In the genomic region with DNA sequence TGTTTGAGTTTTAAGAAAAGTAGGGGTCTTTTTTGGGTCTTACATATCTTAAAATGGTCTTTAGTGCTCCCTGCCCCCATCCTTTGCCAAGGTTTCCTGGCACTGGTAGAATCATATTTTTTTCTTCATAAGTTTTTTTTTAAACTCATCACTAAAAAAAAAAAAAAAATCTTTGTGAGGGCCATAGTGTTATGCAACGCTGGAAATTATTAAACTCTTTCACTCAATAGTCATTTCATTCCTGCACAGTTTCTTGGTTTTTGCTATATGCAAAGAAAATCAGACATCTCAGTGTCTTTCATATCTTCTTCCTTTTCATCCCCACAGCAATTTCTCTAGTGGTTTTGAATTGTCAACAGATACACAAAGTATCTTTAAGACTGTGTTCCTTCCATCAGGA, we compare ENCODE assay signal across 1 cellular context.
TF ChIP-seq lines count a peak whose summit lies in the region.

No MANE protein-coding gene starts in this region.

TF ChIP-seq in GM23338, 12 proteins besides CTCF, POLR2A, EP300 and RAD21 (continued from another document):
- TF ChIP-seq, protein P1, sequence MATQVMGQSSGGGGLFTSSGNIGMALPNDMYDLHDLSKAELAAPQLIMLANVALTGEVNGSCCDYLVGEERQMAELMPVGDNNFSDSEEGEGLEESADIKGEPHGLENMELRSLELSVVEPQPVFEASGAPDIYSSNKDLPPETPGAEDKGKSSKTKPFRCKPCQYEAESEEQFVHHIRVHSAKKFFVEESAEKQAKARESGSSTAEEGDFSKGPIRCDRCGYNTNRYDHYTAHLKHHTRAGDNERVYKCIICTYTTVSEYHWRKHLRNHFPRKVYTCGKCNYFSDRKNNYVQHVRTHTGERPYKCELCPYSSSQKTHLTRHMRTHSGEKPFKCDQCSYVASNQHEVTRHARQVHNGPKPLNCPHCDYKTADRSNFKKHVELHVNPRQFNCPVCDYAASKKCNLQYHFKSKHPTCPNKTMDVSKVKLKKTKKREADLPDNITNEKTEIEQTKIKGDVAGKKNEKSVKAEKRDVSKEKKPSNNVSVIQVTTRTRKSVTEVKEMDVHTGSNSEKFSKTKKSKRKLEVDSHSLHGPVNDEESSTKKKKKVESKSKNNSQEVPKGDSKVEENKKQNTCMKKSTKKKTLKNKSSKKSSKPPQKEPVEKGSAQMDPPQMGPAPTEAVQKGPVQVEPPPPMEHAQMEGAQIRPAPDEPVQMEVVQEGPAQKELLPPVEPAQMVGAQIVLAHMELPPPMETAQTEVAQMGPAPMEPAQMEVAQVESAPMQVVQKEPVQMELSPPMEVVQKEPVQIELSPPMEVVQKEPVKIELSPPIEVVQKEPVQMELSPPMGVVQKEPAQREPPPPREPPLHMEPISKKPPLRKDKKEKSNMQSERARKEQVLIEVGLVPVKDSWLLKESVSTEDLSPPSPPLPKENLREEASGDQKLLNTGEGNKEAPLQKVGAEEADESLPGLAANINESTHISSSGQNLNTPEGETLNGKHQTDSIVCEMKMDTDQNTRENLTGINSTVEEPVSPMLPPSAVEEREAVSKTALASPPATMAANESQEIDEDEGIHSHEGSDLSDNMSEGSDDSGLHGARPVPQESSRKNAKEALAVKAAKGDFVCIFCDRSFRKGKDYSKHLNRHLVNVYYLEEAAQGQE (IDR thresholded peaks at IDR 0.05; ENCODE audit: unreplicated experiment) = no peak
- TF ChIP-seq POLR2AphosphoS5 (IDR thresholded peaks at IDR 0.05; ENCODE audit: low read depth) = no peak
- no peak for TF ChIP-seq STAT1 (IDR thresholded peaks at IDR 0.05; ENCODE audit: unreplicated experiment)
- TF ChIP-seq JUNB (IDR thresholded peaks at IDR 0.05; ENCODE audit: unreplicated experiment) = no peak
- no peak for TF ChIP-seq CREB1 (CRISPR knock-in tag; IDR thresholded peaks at IDR 0.05; ENCODE audit: low read depth)
- TF ChIP-seq ETS1 (IDR thresholded peaks at IDR 0.05) = no peak
